ENCODE assay signal across 1 cellular context in the genomic region with DNA sequence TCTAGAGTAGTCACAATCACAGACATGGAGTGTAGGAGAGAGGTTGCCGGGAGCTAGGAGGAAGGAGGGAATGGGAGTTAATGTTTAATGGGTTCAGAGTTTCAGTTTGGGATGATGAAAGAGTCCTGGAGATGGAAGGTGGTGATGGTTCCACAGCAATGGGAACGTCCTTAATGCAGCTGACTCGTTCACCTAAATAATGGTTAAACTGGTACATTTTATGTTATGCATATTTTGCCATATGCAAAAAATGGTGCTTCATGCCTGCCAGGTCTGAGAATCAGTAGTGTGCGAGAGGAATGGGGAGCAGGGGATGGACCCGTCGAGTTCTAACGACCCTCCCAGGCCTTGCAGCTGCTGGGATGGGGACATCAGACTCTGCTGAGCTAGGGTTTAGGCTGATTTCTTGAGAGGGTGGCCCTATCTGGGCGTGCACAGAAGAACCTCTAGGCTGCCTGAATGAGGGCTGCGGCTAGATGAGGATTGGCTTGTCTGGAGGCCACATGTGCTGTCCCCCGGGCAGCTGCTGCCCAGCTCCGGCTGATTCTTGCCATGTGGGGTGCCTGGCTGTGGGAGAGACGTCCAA.
TF ChIP-seq lines count a peak whose summit lies in the region.

No MANE protein-coding gene starts in this region.

TF ChIP-seq in HepG2, 621 proteins besides CTCF, POLR2A, EP300 and RAD21 (continued from another document):
- TF ChIP-seq, protein P1, sequence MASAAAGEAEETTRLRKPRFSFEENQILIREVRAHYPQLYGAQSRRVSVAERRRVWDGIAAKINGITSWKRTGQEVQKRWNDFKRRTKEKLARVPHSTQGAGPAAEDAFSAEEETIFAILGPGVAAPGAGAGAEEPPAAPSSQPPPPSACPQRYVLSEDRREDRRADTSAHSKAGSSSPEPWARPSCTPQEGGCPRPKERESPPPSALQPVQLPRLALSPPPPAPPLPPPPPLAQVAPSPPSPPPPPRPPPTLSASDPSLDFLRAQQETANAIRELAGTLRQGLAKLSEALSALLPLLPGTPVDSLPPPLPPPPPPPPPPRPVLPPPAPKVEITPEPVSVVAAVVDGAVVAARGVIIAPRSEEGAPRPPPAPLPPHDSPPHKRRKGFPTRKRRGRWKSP (CRISPR knock-in tag; IDR thresholded peaks at IDR 0.05), result no peak
- TF ChIP-seq ARNT2 (CRISPR knock-in tag; IDR thresholded peaks at IDR 0.05; ENCODE audit: low read depth) (peak; percentile 55; the same call in 1 of the 2 replicates), MYC (CRISPR knock-in tag; IDR thresholded peaks at IDR 0.05; ENCODE audit: borderline replicate concordance) (peak; percentile 83), RXRA (CRISPR knock-in tag; IDR thresholded peaks at IDR 0.05) (no peak), SNAI1 (CRISPR knock-in tag; IDR thresholded peaks at IDR 0.05; ENCODE audit: borderline replicate concordance) (no peak), ZBTB7B (CRISPR knock-in tag; IDR thresholded peaks at IDR 0.05) (peak; percentile 23; the same call in 1 of the 2 replicates), ZNF746 (CRISPR knock-in tag; IDR thresholded peaks at IDR 0.05) (no peak)
